ENCODE assay signal across 23 cellular contexts in the genomic region with DNA sequence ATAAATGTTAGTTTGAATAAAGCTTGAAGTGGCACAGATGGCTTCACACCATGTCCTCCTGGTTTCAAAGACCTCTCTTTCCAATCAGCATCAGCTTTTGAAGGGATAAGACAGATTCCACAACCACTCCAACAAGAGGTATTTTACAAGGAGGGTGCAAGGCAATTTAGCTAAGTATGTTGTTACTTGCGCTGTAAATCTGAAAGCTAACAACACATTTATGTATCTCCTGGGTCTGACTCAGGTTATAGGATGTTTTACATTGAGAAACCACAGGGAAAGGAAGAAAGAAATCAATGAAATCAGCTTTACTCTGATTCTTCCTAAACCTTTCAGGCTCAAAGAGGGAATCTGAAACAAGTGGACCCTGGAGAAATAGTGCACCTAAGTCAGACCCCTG.
"Had no signal": no experiment of that assay in that cellular context is flagged by ENCODE, and none has a peak within 500 bp of the region (broad histone marks: within the 10 kb centered on the region; RNA-seq: fewer than 3 reads in every experiment).

No MANE protein-coding gene starts in this region.

- H3K9me3 Mint-ChIP-seq: mesothelial cell of epicardium; naive B cell; natural killer cell; stimulated activated memory B cell treated with anti-CD40 and anti-IgM and Interleukin-4, amounts not matched to agents 10 μg/mL and 1 μg/mL and 100 μg/mL, for 72 hours; stimulated activated naive CD8-positive, alpha-beta T cell treated with anti-CD3 and anti-CD28 coated beads, Interleukin-15, amount 100 ng/mL, for 72 hours; type B pancreatic cell had no signal

- H3K4me3 ChIP-seq: left ventricle myocardium inferior, lung, ovary, right atrium auricular region, right lobe of liver, smooth muscle cell, tibial nerve, uterus had no signal

- ATAC-seq: natural killer cell; right lobe of liver; stimulated activated memory B cell treated with anti-CD40 and anti-IgM and Interleukin-4, amounts not matched to agents 10 μg/mL and 1 μg/mL and 100 μg/mL, for 72 hours; stimulated activated naive CD8-positive, alpha-beta T cell treated with anti-CD3 and anti-CD28 coated beads, Interleukin-15, amount 100 ng/mL, for 72 hours had no signal

- H3K4me1 ChIP-seq: left ventricle myocardium inferior, right atrium auricular region, right lobe of liver, uterus had no signal

- H3K27ac Mint-ChIP-seq: mesothelial cell of epicardium; naive B cell; natural killer cell; progenitor cell of endocrine pancreas; stimulated activated memory B cell treated with anti-CD40 and anti-IgM and Interleukin-4, amounts not matched to agents 10 μg/mL and 1 μg/mL and 100 μg/mL, for 72 hours; stimulated activated naive CD8-positive, alpha-beta T cell treated with anti-CD3 and anti-CD28 coated beads, Interleukin-15, amount 100 ng/mL, for 72 hours; type B pancreatic cell had no signal

- H3K4me3 Mint-ChIP-seq: mesothelial cell of epicardium; naive B cell; natural killer cell; stimulated activated memory B cell treated with anti-CD40 and anti-IgM and Interleukin-4, amounts not matched to agents 10 μg/mL and 1 μg/mL and 100 μg/mL, for 72 hours; stimulated activated naive CD8-positive, alpha-beta T cell treated with anti-CD3 and anti-CD28 coated beads, Interleukin-15, amount 100 ng/mL, for 72 hours; type B pancreatic cell had no signal

- H3K27me3 Mint-ChIP-seq: naive B cell; progenitor cell of endocrine pancreas; stimulated activated memory B cell treated with anti-CD40 and anti-IgM and Interleukin-4, amounts not matched to agents 10 μg/mL and 1 μg/mL and 100 μg/mL, for 72 hours; stimulated activated naive CD8-positive, alpha-beta T cell treated with anti-CD3 and anti-CD28 coated beads, Interleukin-15, amount 100 ng/mL, for 72 hours; type B pancreatic cell had no signal

- H3K36me3 ChIP-seq: ovary, uterus had no signal

- DNase-seq: islet precursor cell; left ventricle myocardium inferior; mesendoderm; naive B cell; natural killer cell; ovary; right lobe of liver; stimulated activated CD4-positive, alpha-beta T cell treated with anti-CD3 and anti-CD28 coated beads, Interleukin-1b, Interleukin-23, amount 100 ng/mL, for 48 hours; stimulated activated CD4-positive, alpha-beta T cell treated with anti-CD3 and anti-CD28 coated beads, Interleukin-2, amount 100 ng/mL, for 48 hours; stimulated activated CD4-positive, alpha-beta T cell treated with anti-CD3 and anti-CD28 coated beads, Interleukin-4, amount 100 ng/mL, for 4 hours; stimulated activated CD8-positive, alpha-beta memory T cell treated with anti-CD3 and anti-CD28 coated beads, Interleukin-4, amount 100 ng/mL, for 48 hours; stimulated activated naive CD4-positive, alpha-beta T cell treated with Interleukin-2 at 50 U/mL for 16 hours; stimulated activated naive CD8-positive, alpha-beta T cell treated with anti-CD3 and anti-CD28 coated beads, Interleukin-15, amount 100 ng/mL, for 72 hours; substantia nigra; uterus had no signal

- H3K27ac ChIP-seq: left ventricle myocardium inferior, ovary, right atrium auricular region, right lobe of liver, tibial nerve, uterus had no signal

- H3K4me1 Mint-ChIP-seq: mesothelial cell of epicardium; stimulated activated memory B cell treated with anti-CD40 and anti-IgM and Interleukin-4, amounts not matched to agents 10 μg/mL and 1 μg/mL and 100 μg/mL, for 72 hours had no signal

- H3K9me3 ChIP-seq: left ventricle myocardium inferior, ovary, right atrium auricular region, right lobe of liver, uterus had no signal
